Comparison of ENCODE assay signal across 1 cellular context in genomic region chr15:40082195-40082868, GRCh38.
TF ChIP-seq lines count a peak whose summit lies in the region.

No MANE protein-coding gene starts in this region.

TF ChIP-seq in HepG2, 621 proteins besides CTCF, POLR2A, EP300 and RAD21 (continued from another document and continues in another):
- no peak for TF ChIP-seq PRDM10 (CRISPR knock-in tag; IDR thresholded peaks at IDR 0.05; ENCODE audit: low read depth)
- no peak for TF ChIP-seq CHCHD3 (CRISPR knock-in tag; IDR thresholded peaks at IDR 0.05)
- TF ChIP-seq MAX (IDR thresholded peaks at IDR 0.05) = peak; percentile 70
- no peak for TF ChIP-seq HIVEP1 (CRISPR knock-in tag; IDR thresholded peaks at IDR 0.05)
- TF ChIP-seq NBN (conservative IDR thresholded peaks at IDR 0.05) = no peak
- no peak for TF ChIP-seq BHLHE40 (IDR thresholded peaks at IDR 0.05; ENCODE audit: low read length)
- TF ChIP-seq KDM6A (CRISPR knock-in tag; IDR thresholded peaks at IDR 0.05; ENCODE audit: low read depth) = no peak
- no peak for TF ChIP-seq ZFP1 (CRISPR knock-in tag; IDR thresholded peaks at IDR 0.05)
- no peak for TF ChIP-seq HINFP (CRISPR knock-in tag; IDR thresholded peaks at IDR 0.05; ENCODE audit: low read depth)
- no peak for TF ChIP-seq REXO4 (CRISPR knock-in tag; IDR thresholded peaks at IDR 0.05; ENCODE audit: borderline replicate concordance)
- TF ChIP-seq SCMH1 (CRISPR knock-in tag; IDR thresholded peaks at IDR 0.05; ENCODE audit: borderline replicate concordance) = no peak
- TF ChIP-seq ZBTB34 (CRISPR knock-in tag; IDR thresholded peaks at IDR 0.05) = no peak
- TF ChIP-seq ZNF639 (CRISPR knock-in tag; conservative IDR thresholded peaks at IDR 0.05) = no peak
- no peak for TF ChIP-seq EHMT2 (IDR thresholded peaks at IDR 0.05; ENCODE audit: borderline replicate concordance, low read depth, low read length)
- TF ChIP-seq CENPT (CRISPR knock-in tag; IDR thresholded peaks at IDR 0.05; ENCODE audit: low read depth) = no peak
- no peak for TF ChIP-seq TFAP4 (IDR thresholded peaks at IDR 0.05; ENCODE audit: borderline replicate concordance, low read depth)
- TF ChIP-seq ZNF451 (CRISPR knock-in tag; IDR thresholded peaks at IDR 0.05) = no peak
- TF ChIP-seq POLR2G (IDR thresholded peaks at IDR 0.05; ENCODE audit: low read depth, low read length) = no peak
- TF ChIP-seq THRA (CRISPR knock-in tag; IDR thresholded peaks at IDR 0.05; ENCODE audit: borderline replicate concordance) = peak; percentile 30; the same call in 1 of the 2 replicates
- TF ChIP-seq BRD4 (CRISPR knock-in tag; IDR thresholded peaks at IDR 0.05) = no peak
- no peak for TF ChIP-seq STAT6 (CRISPR knock-in tag; IDR thresholded peaks at IDR 0.05; ENCODE audit: borderline replicate concordance)
- no peak for TF ChIP-seq ZNF138 (CRISPR knock-in tag; IDR thresholded peaks at IDR 0.05; ENCODE audit: low read depth)
- no peak for TF ChIP-seq NR2F1 (CRISPR knock-in tag; IDR thresholded peaks at IDR 0.05)
- TF ChIP-seq RARA (CRISPR knock-in tag; IDR thresholded peaks at IDR 0.05) = peak; percentile 76
- TF ChIP-seq ZNF646 (CRISPR knock-in tag; IDR thresholded peaks at IDR 0.05) = peak; percentile 49; the same call in 1 of the 2 replicates
- TF ChIP-seq SRSF9 (IDR thresholded peaks at IDR 0.05; ENCODE audit: borderline replicate concordance, insufficient read depth, low read depth, low read length, poor library complexity, severe bottlenecking) = no peak
- TF ChIP-seq CBX5 (CRISPR knock-in tag; IDR thresholded peaks at IDR 0.05; ENCODE audit: borderline replicate concordance) = 0 out of 2 replicates have a peak, but pooled peaks have one; percentile 18
- no peak for TF ChIP-seq ZKSCAN8 (CRISPR knock-in tag; IDR thresholded peaks at IDR 0.05; ENCODE audit: borderline replicate concordance)
- 0 out of 2 replicates have a peak, but pooled peaks have one; percentile 2 for TF ChIP-seq MTA1 (CRISPR knock-in tag; IDR thresholded peaks at IDR 0.05; ENCODE audit: borderline replicate concordance)
- peak; percentile 50; the same call in 1 of the 2 replicates for TF ChIP-seq ZNF709 (CRISPR knock-in tag; IDR thresholded peaks at IDR 0.05)
- TF ChIP-seq SNRNP70 (IDR thresholded peaks at IDR 0.05; ENCODE audit: low read depth, low read length) = no peak
